In the genomic region with DNA sequence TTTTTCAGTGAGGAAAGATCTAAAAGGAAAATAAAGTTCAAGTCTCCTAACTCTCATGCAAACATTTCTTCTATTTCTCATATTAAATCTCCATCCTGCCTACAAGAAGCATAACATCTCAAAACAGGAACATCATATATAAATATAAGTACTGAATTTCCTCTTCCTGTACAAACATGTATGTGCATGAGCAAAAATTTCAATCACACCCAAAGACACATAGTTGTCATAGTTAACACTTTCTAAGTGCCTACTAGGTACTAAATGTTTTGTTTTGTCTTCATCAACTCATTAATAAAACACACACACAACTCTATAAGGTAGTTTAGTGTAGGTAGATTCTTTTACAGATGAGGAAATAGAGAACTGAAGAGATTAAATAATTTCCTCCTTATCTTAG, we compare ENCODE assay signal across 26 cellular contexts.
"Had no signal": no experiment of that assay in that cellular context is flagged by ENCODE, and none has a peak within 500 bp of the region (broad histone marks: within the 10 kb centered on the region; RNA-seq: fewer than 3 reads in every experiment).

No MANE protein-coding gene starts in this region.

- DNase-seq: activated CD4-positive, alpha-beta memory T cell treated with anti-CD3 and anti-CD28 coated beads for 36 hours; activated CD4-positive, alpha-beta T cell treated with anti-CD3 and anti-CD28 coated beads for 36 hours; activated CD4-positive, alpha-beta T cell treated with anti-CD3 and anti-CD28 coated beads, Interleukin-2, amount 10 ng/mL, durations not matched to agents 24 days and 14 days; activated CD4-positive, CD25-positive, alpha-beta regulatory T cell; activated CD4-positive, CD25-positive, alpha-beta regulatory T cell treated with anti-CD3 and anti-CD28 coated beads, Interleukin-2, amount 50 U/mL, for 72 hours; activated CD8-positive, alpha-beta memory T cell treated with anti-CD3 and anti-CD28 coated beads, Interleukin-2, amount 10 ng/mL, durations not matched to agents 7 days and 5 days; activated CD8-positive, alpha-beta memory T cell treated with anti-CD3 and anti-CD28 coated beads, Interleukin-2, amount 50 U/mL, for 4 hours; activated CD8-positive, alpha-beta T cell treated with anti-CD3 and anti-CD28 coated beads, Interleukin-2, amount 10 ng/mL, durations not matched to agents 7 days and 5 days; activated effector memory CD4-positive, alpha-beta T cell treated with anti-CD3 and anti-CD28 coated beads, Interleukin-2, amount 50 U/mL, for 16 hours; activated naive CD4-positive, alpha-beta T cell treated with anti-CD3 and anti-CD28 coated beads for 36 hours; activated naive CD8-positive, alpha-beta T cell treated with anti-CD3 and anti-CD28 coated beads for 36 hours; activated naive CD8-positive, alpha-beta T cell treated with anti-CD3 and anti-CD28 coated beads, Interleukin-2, amount 50 U/mL, for 24 hours; activated T-cell treated with anti-CD3 and anti-CD28 coated beads, Interleukin-2, amount 50 U/mL, for 1 hour; activated T-cell treated with anti-CD3 and anti-CD28 coated beads, Interleukin-2, amount 50 U/mL, for 48 hours; adrenal gland; amygdala; aorta; body of pancreas; dorsolateral prefrontal cortex; effector memory CD4-positive, alpha-beta T cell; endodermal cell; foreskin fibroblast; head of caudate nucleus; T-helper 2 cell had no signal

- H3K4me3 ChIP-seq: adrenal gland, body of pancreas, coronary artery, dorsolateral prefrontal cortex had no signal

- H3K36me3 ChIP-seq: adrenal gland had no signal

- H3K27me3 ChIP-seq: adrenal gland, body of pancreas, dorsolateral prefrontal cortex had no signal

- H3K27ac ChIP-seq: adrenal gland, body of pancreas, coronary artery, dorsolateral prefrontal cortex had no signal

- FAIRE-seq: frontal cortex had no signal

- H3K9me3 ChIP-seq: adrenal gland, body of pancreas had no signal

- ATAC-seq: activated CD4-positive, alpha-beta T cell treated with anti-CD3 and anti-CD28 coated beads for 36 hours; activated CD8-positive, alpha-beta memory T cell treated with anti-CD3 and anti-CD28 coated beads, Interleukin-2, amount 10 ng/mL, durations not matched to agents 7 days and 5 days; activated CD8-positive, alpha-beta T cell treated with anti-CD3 and anti-CD28 coated beads, Interleukin-2, amount 10 ng/mL, durations not matched to agents 7 days and 5 days; activated naive CD8-positive, alpha-beta T cell treated with anti-CD3 and anti-CD28 coated beads, Interleukin-2, amount 50 U/mL, for 24 hours; body of pancreas had no signal
